In genomic region chr2:20326163-20326780, GRCh38 we compare ENCODE assay signal across 8 cellular contexts. TPM values are rescaled to one million over a fixed set of nuclear protein-coding genes. Genes with fewer than 3 reads are reported as not detected.
A peak's percentile ranks its signal among the peaks of the same experiment; 100 is the strongest.
DNase-seq lines count a peak whose midpoint lies in the region; ATAC-seq, FAIRE-seq and TF ChIP-seq lines count a peak whose summit lies in the region.

No MANE protein-coding gene starts in this region.

- no peak overlapping the region for H3K9ac ChIP-seq in endothelial cell of umbilical vein (replicated peaks; ENCODE audit: extremely low read depth, insufficient read depth, low read length)

- peaks cover 23% of the 10 kb centered on the region for H3K4me1 ChIP-seq in endothelial cell of umbilical vein (ENCODE audit: control insufficient read depth, extremely low read depth, insufficient read depth, low read length)
- peaks cover 18 to 47% (median 34%) of the 10 kb centered on the region in 4 donors for H3K4me1 ChIP-seq in upper lobe of left lung

- DNase-seq in NOMO-1 (lab: John Stamatoyannopoulos, UW; ENCODE audit: unreplicated experiment in 2 of 2) (peak; percentile 13 to 28), NOMO-1 treated with dmso at 0.1 percent for 144 hours (lab: John Stamatoyannopoulos, UW; ENCODE audit: unreplicated experiment) (no peak), NCI-H2029 (lab: John Stamatoyannopoulos, UW) (peak; percentile 1), endothelial cell of umbilical vein (ENCODE audit: low read depth, low spot score) (peak; percentile 72), myocyte (ENCODE audit: low read depth) (peak; percentile 53), upper lobe of left lung (peak in 1 of 2 donors; percentile 55)
- peak; percentile 30 to 59 for DNase-seq in activated CD4-positive, alpha-beta T cell treated with anti-CD3 and anti-CD28 coated beads for 4 hours

- H3K27me3 ChIP-seq in endothelial cell of umbilical vein (ENCODE audit: control insufficient read depth in 2 of 2, insufficient read depth in 2 of 2, low read length in 2 of 2), result no peaks in the 10 kb centered on the region
- H3K27me3 ChIP-seq in upper lobe of left lung, result no peaks in the 10 kb centered on the region

- dilution Hi-C loops in endothelial cell of umbilical vein (cut with MboI; ENCODE audit: extremely low pct_ligation_motif_present, low sequenced_read_pairs), result no loop called here

- FAIRE-seq in endothelial cell of umbilical vein (lab: Jason Lieb, UNC), result peak; percentile 89

- 44 to 55% methylated on average over 4 of the region's 4 CpGs for WGBS in upper lobe of left lung, 2 donors

- H3K9me1 ChIP-seq in endothelial cell of umbilical vein (replicated peaks; ENCODE audit: control insufficient read depth, extremely low read depth, insufficient read depth, low read length), result peaks cover 4% of the 10 kb centered on the region

- peaks cover 96% of the 10 kb centered on the region for H3K79me2 ChIP-seq in endothelial cell of umbilical vein (ENCODE audit: control insufficient read depth, insufficient read depth, low read length)

- no peak for TF ChIP-seq EP300 in upper lobe of left lung (IDR thresholded peaks at IDR 0.05)

- no peak overlapping the region for H2AFZ ChIP-seq in endothelial cell of umbilical vein (ENCODE audit: low read depth, low read length)

- H3K36me3 ChIP-seq in endothelial cell of umbilical vein (ENCODE audit: control insufficient read depth in 2 of 2, extremely low read depth in 1 of 2, insufficient read depth in 2 of 2, low read length in 2 of 2), result peaks cover 2 to 6% of the 10 kb centered on the region in 2 experiments
- H3K36me3 ChIP-seq in upper lobe of left lung, result peaks cover 0 to 24% (median 9%) of the 10 kb centered on the region in 4 donors

- TF ChIP-seq CTCF in endothelial cell of umbilical vein (IDR thresholded peaks at IDR 0.05; ENCODE audit: extremely low read depth in 1 of 2, insufficient read depth in 1 of 2, low read depth in 1 of 2, low read length in 2 of 2), result peak; percentile 83 to 84
- peak in 5 of 6 experiments; percentile 30 to 69 (median 54) for TF ChIP-seq CTCF in upper lobe of left lung (IDR thresholded peaks at IDR 0.05)

- H3K27ac ChIP-seq in endothelial cell of umbilical vein (ENCODE audit: insufficient read depth, low read depth, low read length) (no peak overlapping the region), upper lobe of left lung (peak overlapping the region in 1 of 4 donors; percentile 50)

- POLR2A ChIA-PET in endothelial cell of umbilical vein (lab: Charles Lee), result no interaction called here

- intact Hi-C loops in endothelial cell of umbilical vein (cut with micrococcal nuclease), result loop anchor here (1.0 to 10.0 kb wide), 6 partner anchors 24 to 316 kb away; partner anchors contain the start of gene PUM2

- H3K4me3 ChIP-seq in endothelial cell of umbilical vein (replicated peaks in 1 of 3; ENCODE audit: insufficient read depth in 1 of 3, low read depth in 1 of 3, low read length in 3 of 3) (no peak overlapping the region), upper lobe of left lung (no peak overlapping the region)

- no peak overlapping the region for H3K4me2 ChIP-seq in endothelial cell of umbilical vein (ENCODE audit: insufficient read depth, low read length)

- CTCF ChIA-PET in endothelial cell of umbilical vein (lab: Charles Lee), result interaction anchor here (0.6 to 5.0 kb wide), 51 partner anchors 11 to 370 kb away, joined by 3 to 69 read pairs (median 5); partner anchors contain the start of genes RHOB and SDC1

- H4K20me1 ChIP-seq in endothelial cell of umbilical vein (replicated peaks; ENCODE audit: control insufficient read depth, extremely low read depth, insufficient read depth, low read length), result peaks cover 25% of the 10 kb centered on the region

- H3K9me3 ChIP-seq in endothelial cell of umbilical vein (replicated peaks; ENCODE audit: control insufficient read depth, insufficient read depth, low read length), result no peaks in the 10 kb centered on the region
- no peaks in the 10 kb centered on the region for H3K9me3 ChIP-seq in upper lobe of left lung

- ATAC-seq in HG02642 (IDR thresholded peaks at IDR 0.05; ENCODE audit: poor library complexity, unreplicated experiment) (peak; percentile 74), upper lobe of left lung (ENCODE audit: low FRiP score in 2 of 2) (peak in 1 of 2 donors; percentile 84)

- no peak for TF ChIP-seq POLR2A in endothelial cell of umbilical vein (IDR thresholded peaks at IDR 0.05; ENCODE audit: low read depth, low read length)
- TF ChIP-seq POLR2A in upper lobe of left lung (IDR thresholded peaks at IDR 0.05), result no peak

- no TSS peak for BruUV-seq in endothelial cell of umbilical vein (replicated peaks; lab: Mats Ljungman, UMichigan)

TF ChIP-seq in endothelial cell of umbilical vein, 7 proteins besides CTCF, POLR2A, EP300 and RAD21:
- TF ChIP-seq JUN (IDR thresholded peaks at IDR 0.05; ENCODE audit: borderline replicate concordance, insufficient read depth, insufficient read length, low read depth) (no peak), POLR2AphosphoS5 (IDR thresholded peaks at IDR 0.05; ENCODE audit: insufficient read depth, low read depth, low read length) (no peak), MAX (IDR thresholded peaks at IDR 0.05; ENCODE audit: insufficient read depth, insufficient read length) (no peak), EZH2 (IDR thresholded peaks at IDR 0.05; ENCODE audit: borderline replicate concordance, low read depth, low read length, severe bottlenecking) (no peak), GATA2 (IDR thresholded peaks at IDR 0.05; ENCODE audit: insufficient read depth, insufficient read length, low read depth, low read length) (no peak), MYC (IDR thresholded peaks at IDR 0.05; ENCODE audit: low read depth, low read length) (no peak), FOS (IDR thresholded peaks at IDR 0.05; ENCODE audit: borderline replicate concordance, insufficient read depth, low read length) (no peak)

RNA-seq across cellular contexts. Expression of gene PUM2, which starts 24.4 kb away (rescaled TPM):
- total RNA-seq in endothelial cell of umbilical vein (79.2 and 83.7 TPM in 2 replicates), myocyte (25.9 and 27.9 TPM in 2 replicates), upper lobe of left lung (100 to 1,000 TPM in 1 of 6 donors, 10 to 100 TPM in 5; 33.1 to 114 (median 86.6) TPM)
- polyA plus RNA-seq in endothelial cell of umbilical vein, result 32.9 and 34.6 TPM in 2 replicates
- polyA plus RNA-seq in endothelial cell of umbilical vein (2011; cell fraction: cytosol; rRNA removed), result 25.7 and 26.5 TPM in 2 replicates
- polyA plus RNA-seq in endothelial cell of umbilical vein (2011; cell fraction: nucleus; rRNA removed), result 47.8 and 58.0 TPM in 2 replicates
- polyA plus RNA-seq in endothelial cell of umbilical vein (2012), result 39.3 and 44.3 TPM in 2 replicates
- polyA minus RNA-seq in endothelial cell of umbilical vein, result 172 and 191 TPM in 2 replicates
- 85.0 TPM for polyA minus RNA-seq in endothelial cell of umbilical vein (2011; cell fraction: cytosol; rRNA and poly(A)+ RNA removed)
- polyA minus RNA-seq in endothelial cell of umbilical vein (2011; cell fraction: nucleus; rRNA and poly(A)+ RNA removed), result 116 and 160 TPM in 2 replicates
- 26.1 TPM for polyA plus RNA-seq in myocyte (2012)
